ENCODE assay signal across 1 cellular context in genomic region chr16:1964506-1965471, GRCh38.
TF ChIP-seq lines count a peak whose summit lies in the region.

Gene RPS2 (minus strand): TSS chr16:1964826. CDS start chr16:1964625, 201 bp downstream.

TF ChIP-seq in WTC11, 78 proteins besides CTCF, POLR2A, EP300 and RAD21 (continued from another document):
- TF ChIP-seq AR (CRISPR knock-in tag; IDR thresholded peaks at IDR 0.05) (peak; percentile 78; the same call in 1 of the 2 replicates), CDX4 (CRISPR knock-in tag; IDR thresholded peaks at IDR 0.05; ENCODE audit: borderline replicate concordance) (no peak), ZNF281 (CRISPR knock-in tag; IDR thresholded peaks at IDR 0.05) (no peak), ZMAT4 (CRISPR knock-in tag; IDR thresholded peaks at IDR 0.05) (peak; percentile 69; the same call in 1 of the 2 replicates), EMX1 (CRISPR knock-in tag; IDR thresholded peaks at IDR 0.05) (peak; percentile 33; the same call in 1 of the 2 replicates), IRF2 (CRISPR knock-in tag; IDR thresholded peaks at IDR 0.05; ENCODE audit: borderline replicate concordance, low read depth) (no peak), TEAD1 (CRISPR knock-in tag; IDR thresholded peaks at IDR 0.05) (peak; percentile 65; the same call in 1 of the 2 replicates), USF1 (CRISPR knock-in tag; IDR thresholded peaks at IDR 0.05) (peak; percentile 53; the same call in 1 of the 2 replicates), PRDM15 (CRISPR knock-in tag; IDR thresholded peaks at IDR 0.05) (no peak), ZSCAN18 (CRISPR knock-in tag; IDR thresholded peaks at IDR 0.05) (no peak), MXD4 (CRISPR knock-in tag; IDR thresholded peaks at IDR 0.05; ENCODE audit: borderline replicate concordance) (no peak), FOXP1 (CRISPR knock-in tag; IDR thresholded peaks at IDR 0.05; ENCODE audit: borderline replicate concordance) (peak; percentile 23; the same call in 1 of the 2 replicates), E2F1 (CRISPR knock-in tag; IDR thresholded peaks at IDR 0.05) (no peak), USF2 (CRISPR knock-in tag; IDR thresholded peaks at IDR 0.05) (0 out of 2 replicates have a peak, but pooled peaks have one; percentile 42), GRHL2 (CRISPR knock-in tag; IDR thresholded peaks at IDR 0.05; ENCODE audit: insufficient replicate concordance, severe bottlenecking) (no peak), FOXJ3 (CRISPR knock-in tag; IDR thresholded peaks at IDR 0.05; ENCODE audit: borderline replicate concordance) (no peak), KAT7 (CRISPR knock-in tag; IDR thresholded peaks at IDR 0.05; ENCODE audit: borderline replicate concordance) (no peak), ATF3 (CRISPR knock-in tag; conservative IDR thresholded peaks at IDR 0.05) (no peak; the same call in 1 of the 2 replicates), FOXK1 (CRISPR knock-in tag; IDR thresholded peaks at IDR 0.05) (peak; percentile 72), MLX (CRISPR knock-in tag; IDR thresholded peaks at IDR 0.05) (no peak), ATF1 (CRISPR knock-in tag; IDR thresholded peaks at IDR 0.05) (no peak), SMAD3 (CRISPR knock-in tag; IDR thresholded peaks at IDR 0.05; ENCODE audit: borderline replicate concordance) (peak; percentile 37; the same call in 1 of the 2 replicates), SMAD4 (CRISPR knock-in tag; IDR thresholded peaks at IDR 0.05) (no peak), CBFB (CRISPR knock-in tag; IDR thresholded peaks at IDR 0.05; ENCODE audit: low read depth) (no peak), ZBTB21 (CRISPR knock-in tag; IDR thresholded peaks at IDR 0.05; ENCODE audit: borderline replicate concordance) (0 out of 2 replicates have a peak, but pooled peaks have one; percentile 9), E2F4 (CRISPR knock-in tag; IDR thresholded peaks at IDR 0.05; ENCODE audit: borderline replicate concordance, low read depth) (no peak), ZNF219 (CRISPR knock-in tag; IDR thresholded peaks at IDR 0.05; ENCODE audit: borderline replicate concordance) (no peak), RORB (CRISPR knock-in tag; IDR thresholded peaks at IDR 0.05) (no peak), ATF6 (CRISPR knock-in tag; IDR thresholded peaks at IDR 0.05) (no peak), ZNF671 (CRISPR knock-in tag; IDR thresholded peaks at IDR 0.05) (no peak), CREB1 (CRISPR knock-in tag; IDR thresholded peaks at IDR 0.05) (0 out of 2 replicates have a peak, but pooled peaks have one; percentile 23), MYBL2 (CRISPR knock-in tag; IDR thresholded peaks at IDR 0.05) (no peak), NFE2L1 (CRISPR knock-in tag; IDR thresholded peaks at IDR 0.05) (no peak; the same call in 1 of the 2 replicates)
